Comparison of ENCODE assay signal across 16 cellular contexts in the genomic region with DNA sequence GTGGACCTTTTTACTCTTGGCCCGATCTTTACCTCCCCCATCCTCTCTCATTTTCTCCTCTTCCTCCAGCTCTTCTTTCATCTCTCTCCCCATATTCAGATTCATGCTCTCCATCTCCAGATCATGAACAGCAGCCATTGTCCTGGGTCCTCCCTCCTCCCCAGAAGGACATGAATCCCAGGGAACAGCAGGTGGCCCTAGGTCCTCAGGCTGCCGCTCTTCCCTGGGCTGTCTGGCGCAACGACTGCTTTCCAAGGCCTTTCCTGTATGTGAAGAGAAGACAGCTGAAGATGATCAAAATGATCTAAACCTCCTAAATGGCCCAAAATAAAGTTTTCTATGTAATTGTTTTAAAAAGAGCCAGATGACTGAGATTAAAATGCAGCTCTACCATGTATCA. TPM values are rescaled to one million over a fixed set of nuclear protein-coding genes. Genes with fewer than 3 reads are reported as not detected.
DNase-seq lines count a peak whose midpoint lies in the region; ATAC-seq and FAIRE-seq lines count a peak whose summit lies in the region.
"Had no signal": no experiment of that assay in that cellular context is flagged by ENCODE, and none has a peak within 500 bp of the region (broad histone marks: within the 10 kb centered on the region; RNA-seq: fewer than 3 reads in every experiment).

No MANE protein-coding gene starts in this region.

- H3K36me3 Mint-ChIP-seq in activated naive CD4-positive, alpha-beta T cell treated with anti-CD3 and anti-CD28 coated beads, Interleukin-2, amount 10 ng/mL, durations not matched to agents 7 days and 5 days, result no peaks in the 10 kb centered on the region

- H3K9me3 ChIP-seq in small intestine (ENCODE audit: control insufficient read depth, low read depth), result no peaks in the 10 kb centered on the region
- H3K9me3 ChIP-seq: esophagus muscularis mucosa had no signal

- in situ Hi-C loops in SK-MEL-5 (cut with HindIII; ENCODE audit: low pct_unique_long_range_greater_than_20kb, low sequenced_read_pairs), result no loop called here

- DNase-seq in NCI-H748 (lab: John Stamatoyannopoulos, UW; ENCODE audit: unreplicated experiment) (peak; percentile 7), NCI-H748 treated with DMSO at 0.1 percent for 48 hours (lab: John Stamatoyannopoulos, UW) (no peak), SK-MEL-5 (ENCODE audit: low read depth, low spot score) (peak; percentile 9), hypothalamus (lab: John Stamatoyannopoulos, UW) (peak in 32 of 51 donors; percentile 3 to 75 (median 36)), small intestine (peak; percentile 13), sciatic nerve (ENCODE audit: low spot score) (no peak)
- no peak for DNase-seq in activated naive CD4-positive, alpha-beta T cell treated with anti-CD3 and anti-CD28 coated beads, Interleukin-2, amount 10 ng/mL, durations not matched to agents 7 days and 5 days
- DNase-seq in stimulated activated CD4-positive, alpha-beta T cell treated with anti-CD3 and anti-CD28 coated beads, Interleukin-2, amount 100 ng/mL, for 48 hours, result no peak
- DNase-seq: NCI-H1694 treated with DMSO at 0.1 percent for 48 hours, trophoblast cell had no signal

- no peak for FAIRE-seq in small intestine (lab: Jason Lieb, UNC)
- FAIRE-seq: colon had no signal

- H3K4me3 ChIP-seq in small intestine (ENCODE audit: low read depth in 1 of 2, low read length in 2 of 2), result no peak overlapping the region
- H3K4me3 ChIP-seq: esophagus muscularis mucosa, SK-N-MC had no signal

- H3K27ac ChIP-seq in small intestine (ENCODE audit: low read depth in 1 of 2, low read length in 1 of 2), result no peak overlapping the region
- H3K27ac ChIP-seq: esophagus muscularis mucosa, SK-N-MC had no signal

- CTCF ChIA-PET in activated naive CD4-positive, alpha-beta T cell treated with anti-CD3 and anti-CD28 coated beads, Interleukin-2, amount 10 ng/mL, durations not matched to agents 7 days and 5 days (lab: Charles Lee), result no interaction called here

- H3K27me3 ChIP-seq in small intestine (ENCODE audit: control insufficient read depth in 2 of 2, insufficient read depth in 2 of 2, low read length in 2 of 2), result no peaks in the 10 kb centered on the region
- H3K27me3 ChIP-seq: esophagus muscularis mucosa had no signal

- peaks cover 19% of the 10 kb centered on the region for H3K27me3 Mint-ChIP-seq in activated naive CD4-positive, alpha-beta T cell treated with anti-CD3 and anti-CD28 coated beads, Interleukin-2, amount 10 ng/mL, durations not matched to agents 7 days and 5 days
- H3K27me3 Mint-ChIP-seq: activated naive CD8-positive, alpha-beta T cell had no signal

- H3K4me1 ChIP-seq in small intestine (ENCODE audit: control insufficient read depth in 2 of 2, insufficient read depth in 1 of 2, low read depth in 1 of 2, low read length in 1 of 2), result no peaks in the 10 kb centered on the region
- H3K4me1 ChIP-seq: esophagus muscularis mucosa had no signal

- H3K27ac Mint-ChIP-seq in activated naive CD4-positive, alpha-beta T cell treated with anti-CD3 and anti-CD28 coated beads, Interleukin-2, amount 10 ng/mL, durations not matched to agents 7 days and 5 days, result no peak overlapping the region
- H3K27ac Mint-ChIP-seq: activated naive CD8-positive, alpha-beta T cell had no signal

- intact Hi-C loops in sciatic nerve (cut with DNase I), result no loop called here

- H3K36me3 ChIP-seq in small intestine (ENCODE audit: control insufficient read depth in 2 of 2, insufficient read depth in 2 of 2, low read length in 2 of 2), result no peaks in the 10 kb centered on the region
- H3K36me3 ChIP-seq: esophagus muscularis mucosa had no signal

- ATAC-seq in sciatic nerve, result no peak

- H3K9me3 Mint-ChIP-seq in activated naive CD4-positive, alpha-beta T cell treated with anti-CD3 and anti-CD28 coated beads, Interleukin-2, amount 10 ng/mL, durations not matched to agents 7 days and 5 days, result no peaks in the 10 kb centered on the region

- no peak overlapping the region for H3K4me3 Mint-ChIP-seq in activated naive CD4-positive, alpha-beta T cell treated with anti-CD3 and anti-CD28 coated beads, Interleukin-2, amount 10 ng/mL, durations not matched to agents 7 days and 5 days
- H3K4me3 Mint-ChIP-seq: activated naive CD8-positive, alpha-beta T cell had no signal

- no peaks in the 10 kb centered on the region for H3K4me1 Mint-ChIP-seq in activated naive CD4-positive, alpha-beta T cell treated with anti-CD3 and anti-CD28 coated beads, Interleukin-2, amount 10 ng/mL, durations not matched to agents 7 days and 5 days

- WGBS in small intestine, 3 donors, result 52 to 65% (median 59%) methylated on average over 4 of the region's 4 CpGs

RNA-seq across cellular contexts. Expression of a gene that starts 22.6 kb away (rescaled TPM):
- total RNA-seq in SK-MEL-5 (2014; rRNA removed; shearing (Covaris generic)), result not detected in 2 replicates
- polyA plus RNA-seq in SK-MEL-5 (2015; cell fraction: cytosol; rRNA removed), result 0.06 TPM in 1 of 2 replicates, not detected in the other
- polyA plus RNA-seq in SK-MEL-5 (2015; cell fraction: nucleus; rRNA removed), result not detected in 2 replicates
- polyA plus RNA-seq in small intestine, result under 1 TPM in 1 of 3 donors, not detected in 2; 0.43 TPM
- 0.22 TPM for total RNA-seq in sciatic nerve
- total RNA-seq: A673, esophagus muscularis mucosa had no signal

RNA-seq across cellular contexts. Expression of a gene that starts 37.7 kb away (rescaled TPM):
- total RNA-seq in SK-MEL-5 (2014; rRNA removed; shearing (Covaris generic)), result not detected in 2 replicates
- not detected in 2 replicates for polyA plus RNA-seq in SK-MEL-5 (2015; cell fraction: cytosol; rRNA removed)
- not detected in 2 replicates for polyA plus RNA-seq in SK-MEL-5 (2015; cell fraction: nucleus; rRNA removed)
- polyA plus RNA-seq in small intestine, result not detected
- not detected for total RNA-seq in sciatic nerve
- total RNA-seq: A673, esophagus muscularis mucosa, omental fat pad had no signal

RNA-seq across cellular contexts. Expression of a gene that starts 45.9 kb away (rescaled TPM):
- 13.3 and 18.0 TPM in 2 replicates for total RNA-seq in SK-MEL-5 (2014; rRNA removed; shearing (Covaris generic))
- 11.0 and 13.6 TPM in 2 replicates for polyA plus RNA-seq in SK-MEL-5 (2015; cell fraction: cytosol; rRNA removed)
- polyA plus RNA-seq in SK-MEL-5 (2015; cell fraction: nucleus; rRNA removed), result 6.9 and 10.1 TPM in 2 replicates
- polyA plus RNA-seq in small intestine, result 10 to 100 TPM; 17.6 to 30.3 (median 27.5) TPM
- 6.5 TPM for total RNA-seq in sciatic nerve

RNA-seq across cellular contexts. Expression of a gene that starts 59.5 kb away (rescaled TPM):
- total RNA-seq in SK-MEL-5 (2014; rRNA removed; shearing (Covaris generic)), result 18.8 and 19.3 TPM in 2 replicates
- polyA plus RNA-seq in SK-MEL-5 (2015; cell fraction: cytosol; rRNA removed), result 17.3 and 25.6 TPM in 2 replicates
- polyA plus RNA-seq in SK-MEL-5 (2015; cell fraction: nucleus; rRNA removed), result 7.4 and 8.7 TPM in 2 replicates
- polyA plus RNA-seq in small intestine, result 10 to 100 TPM; 15.1 to 26.2 (median 25.4) TPM
- 28.3 TPM for total RNA-seq in sciatic nerve

Comparison
In these comparisons a context has a peak if more than half of its experiments do, and no peak if none do; other contexts are left out.
1. DNase-seq: peak in NCI-H748 (single experiment), SK-MEL-5 (single experiment), hypothalamus (32 of 51) and small intestine (single experiment); none in NCI-H748 treated with DMSO at 0.1 percent for 48 hours (single experiment), sciatic nerve (single experiment), activated naive CD4-positive, alpha-beta T cell treated with anti-CD3 and anti-CD28 coated beads, Interleukin-2, amount 10 ng/mL, durations not matched to agents 7 days and 5 days (single experiment) and stimulated activated CD4-positive, alpha-beta T cell treated with anti-CD3 and anti-CD28 coated beads, Interleukin-2, amount 100 ng/mL, for 48 hours (0 of 2).